1 cellular context compared by ENCODE assay signal in genomic region chr22:36322602-36322915, GRCh38.
TF ChIP-seq lines count a peak whose summit lies in the region.

No MANE protein-coding gene starts in this region.

TF ChIP-seq in GM23338, 12 proteins besides CTCF, POLR2A, EP300 and RAD21:
- no peak for TF ChIP-seq ZNF462 (CRISPR knock-in tag; IDR thresholded peaks at IDR 0.05)
- TF ChIP-seq STAT1 (IDR thresholded peaks at IDR 0.05; ENCODE audit: unreplicated experiment): no peak
- no peak for TF ChIP-seq EZH2phosphoT487 (IDR thresholded peaks at IDR 0.05; ENCODE audit: unreplicated experiment)
